In genomic region chrX:25851141-25851540, GRCh38 we compare ENCODE assay signal across 19 cellular contexts.
DNase-seq lines count a peak whose midpoint lies in the region; ATAC-seq lines count a peak whose summit lies in the region.
"Had no signal": no experiment of that assay in that cellular context is flagged by ENCODE, and none has a peak within 500 bp of the region (broad histone marks: within the 10 kb centered on the region; RNA-seq: fewer than 3 reads in every experiment).

No MANE protein-coding gene starts in this region.

- DNase-seq in NCI-H82 (lab: John Stamatoyannopoulos, UW) (peak; percentile 4), NCI-H82 treated with DMSO at 0.1 percent for 48 hours (lab: John Stamatoyannopoulos, UW; ENCODE audit: unreplicated experiment) (no peak), SK-N-DZ (ENCODE audit: low spot score) (peak; percentile 1), cerebellum (ENCODE audit: low spot score) (peak; percentile 2), NOMO-1 (lab: John Stamatoyannopoulos, UW; ENCODE audit: unreplicated experiment in 2 of 2) (no peak)
- DNase-seq: 8988T; ACHN; BE2C; CD4-positive, alpha-beta memory T cell; CD4-positive, CD25-positive, alpha-beta regulatory T cell; CD8-positive, alpha-beta memory T cell; COR-L47; DMS153; DMS79; DND-41; EL; GF-D8 had no signal

- ATAC-seq in HG03280 (IDR thresholded peaks at IDR 0.05; ENCODE audit: unreplicated experiment) (no peak), HG03460 (IDR thresholded peaks at IDR 0.05; ENCODE audit: unreplicated experiment) (no peak)

Comparison
In these comparisons a context has a peak if more than half of its experiments do, and no peak if none do; other contexts are left out.
1. DNase-seq: peak in NCI-H82 (single experiment), SK-N-DZ (single experiment) and cerebellum (single experiment); none in NCI-H82 treated with DMSO at 0.1 percent for 48 hours (single experiment) and NOMO-1 (0 of 2).